In the genomic region with DNA sequence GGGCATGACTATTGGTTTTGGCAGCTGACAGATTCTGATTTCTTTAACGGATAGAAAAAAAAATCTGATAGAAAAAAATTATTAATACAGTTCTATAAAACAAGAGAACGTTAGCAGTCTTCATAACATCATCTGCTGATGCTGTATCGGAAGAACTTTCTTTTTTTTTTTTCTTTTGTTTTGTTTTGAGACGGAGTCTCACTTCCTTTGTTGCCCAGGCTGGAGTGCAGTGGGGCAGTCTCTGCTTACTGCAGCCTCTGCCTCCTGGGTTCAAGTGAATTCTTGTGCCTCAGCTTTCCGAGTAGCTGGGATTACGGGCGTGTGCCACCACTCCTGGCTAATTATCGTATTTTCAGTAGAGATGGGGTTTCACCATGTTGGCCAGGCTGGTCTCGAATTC, we compare ENCODE assay signal across 31 cellular contexts.
"Had no signal": no experiment of that assay in that cellular context is flagged by ENCODE, and none has a peak within 500 bp of the region (broad histone marks: within the 10 kb centered on the region; RNA-seq: fewer than 3 reads in every experiment).

No MANE protein-coding gene starts in this region.

- H3K27me3 ChIP-seq: brain microvascular endothelial cell, Peyer's patch, SJSA1 had no signal

- H3K4me2 ChIP-seq: SK-N-SH had no signal

- H3K4me3 Mint-ChIP-seq: activated CD4-positive, alpha-beta memory T cell treated with anti-CD3 and anti-CD28 coated beads for 36 hours; activated CD4-positive, alpha-beta T cell treated with anti-CD3 and anti-CD28 coated beads for 36 hours; activated naive CD4-positive, alpha-beta T cell treated with anti-CD3 and anti-CD28 coated beads for 36 hours; activated T-cell treated with anti-CD3 and anti-CD28 coated beads, Interleukin-2, amount 50 U/mL, for 4 hours; activated T-helper 1 cell treated with anti-CD3 and anti-CD28 coated beads, Interleukin-12 subunit alpha, Interleukin-12 subunit beta, Interleukin-2, Interleukin-4 antibody, amounts not matched to agents 30 ng/mL and 10 ng/mL and 1 ng/mL, durations not matched to agents 14 hours and 24 hours and 36 hours; T-helper 1 cell treated with Interleukin-12 subunit alpha and Interleukin-12 subunit beta and Interleukin-4 antibody, amounts not matched to agents 30 μg/mL and 1 μg/mL, for 36 hours; T-helper 2 cell treated with Interferon-gamma antibody and Interleukin-4, amounts not matched to agents 5 μg/mL and 100 μg/mL, for 36 hours had no signal

- H3K9me3 ChIP-seq: Peyer's patch, SJSA1, SK-N-SH had no signal

- H3K4me3 ChIP-seq: Peyer's patch, SJSA1 had no signal

- H3K36me3 ChIP-seq: brain microvascular endothelial cell, Peyer's patch, SJSA1 had no signal

- H3K4me1 Mint-ChIP-seq: activated CD4-positive, alpha-beta T cell treated with anti-CD3 and anti-CD28 coated beads for 36 hours had no signal

- H3K9me2 ChIP-seq: SK-N-SH had no signal

- H3K4me1 ChIP-seq: Peyer's patch, SJSA1 had no signal

- H3K36me3 Mint-ChIP-seq: activated CD4-positive, alpha-beta memory T cell treated with anti-CD3 and anti-CD28 coated beads for 36 hours; activated naive CD4-positive, alpha-beta T cell treated with anti-CD3 and anti-CD28 coated beads, Interleukin-2, amount 50 U/mL, for 72 hours had no signal

- H3K9ac ChIP-seq: SK-N-SH had no signal

- DNase-seq: activated CD4-positive, alpha-beta memory T cell treated with anti-CD3 and anti-CD28 coated beads for 36 hours; activated CD4-positive, alpha-beta T cell treated with anti-CD3 and anti-CD28 coated beads for 36 hours; activated CD4-positive, alpha-beta T cell treated with anti-CD3 and anti-CD28 coated beads, Interleukin-2, amount 50 U/mL, for 1 hour; activated CD8-positive, alpha-beta memory T cell treated with anti-CD3 and anti-CD28 coated beads, Interleukin-2, amount 50 U/mL, for 4 hours; activated gamma-delta T cell treated with Interleukin-2 at 50 U/mL for 16 hours; activated naive CD4-positive, alpha-beta T cell treated with anti-CD3 and anti-CD28 coated beads for 36 hours; activated T-cell treated with anti-CD3 and anti-CD28 coated beads for 4 hours; activated T-cell treated with anti-CD3 and anti-CD28 coated beads, Interleukin-2, amount 50 U/mL, for 4 hours; aorta; brain microvascular endothelial cell; central memory CD4-positive, alpha-beta T cell; Karpas-422; KBM-7; NCI-H1048; NCI-H1105 treated with DMSO at 0.1 percent for 48 hours; NCI-H1436; NCI-H1694 treated with DMSO at 0.1 percent for 48 hours; NCI-H2029; NCI-H345; NCI-H524 treated with DMSO at 0.1 percent for 48 hours; NK-92 treated with Interleukin-12 subunit alpha and Interleukin-12 subunit beta, amount 100 ng/mL, for 24 hours; OCI-M1; Peyer's patch; RPMI8226; SHP77 treated with DMSO at 0.1 percent for 48 hours; SK-N-SH had no signal

- H3K27ac Mint-ChIP-seq: activated CD4-positive, alpha-beta memory T cell treated with anti-CD3 and anti-CD28 coated beads for 36 hours; activated CD4-positive, alpha-beta T cell treated with anti-CD3 and anti-CD28 coated beads for 36 hours; activated naive CD4-positive, alpha-beta T cell treated with anti-CD3 and anti-CD28 coated beads for 36 hours; activated naive CD4-positive, alpha-beta T cell treated with anti-CD3 and anti-CD28 coated beads, Interleukin-2, amount 50 U/mL, for 72 hours; activated T-helper 1 cell treated with anti-CD3 and anti-CD28 coated beads, Interleukin-12 subunit alpha, Interleukin-12 subunit beta, Interleukin-2, Interleukin-4 antibody, amounts not matched to agents 30 ng/mL and 10 ng/mL and 1 ng/mL, durations not matched to agents 14 hours and 24 hours and 36 hours; T-helper 1 cell treated with Interleukin-12 subunit alpha and Interleukin-12 subunit beta and Interleukin-4 antibody, amounts not matched to agents 30 μg/mL and 1 μg/mL, for 36 hours; T-helper 2 cell treated with Interferon-gamma antibody and Interleukin-4, amounts not matched to agents 5 μg/mL and 100 μg/mL, for 36 hours had no signal

- H3K9me3 Mint-ChIP-seq: activated CD4-positive, alpha-beta memory T cell treated with anti-CD3 and anti-CD28 coated beads for 36 hours; activated naive CD4-positive, alpha-beta T cell treated with anti-CD3 and anti-CD28 coated beads for 36 hours; activated naive CD4-positive, alpha-beta T cell treated with anti-CD3 and anti-CD28 coated beads, Interleukin-2, amount 50 U/mL, for 72 hours; activated T-cell treated with anti-CD3 and anti-CD28 coated beads, Interleukin-2, amount 50 U/mL, for 4 hours; activated T-helper 1 cell treated with anti-CD3 and anti-CD28 coated beads, Interleukin-12 subunit alpha, Interleukin-12 subunit beta, Interleukin-2, Interleukin-4 antibody, amounts not matched to agents 30 ng/mL and 10 ng/mL and 1 ng/mL, durations not matched to agents 14 hours and 24 hours and 36 hours; T-helper 1 cell treated with Interleukin-12 subunit alpha and Interleukin-12 subunit beta and Interleukin-4 antibody, amounts not matched to agents 30 μg/mL and 1 μg/mL, for 36 hours; T-helper 2 cell treated with Interferon-gamma antibody and Interleukin-4, amounts not matched to agents 5 μg/mL and 100 μg/mL, for 36 hours had no signal

- ATAC-seq: activated CD4-positive, alpha-beta T cell treated with anti-CD3 and anti-CD28 coated beads for 36 hours; activated naive CD4-positive, alpha-beta T cell treated with anti-CD3 and anti-CD28 coated beads, Interleukin-2, amount 50 U/mL, for 72 hours; activated T-cell treated with anti-CD3 and anti-CD28 coated beads, Interleukin-2, amount 50 U/mL, for 4 hours had no signal

- H3K27ac ChIP-seq: brain microvascular endothelial cell, Peyer's patch, SJSA1 had no signal
